ENCODE assay signal across 9 cellular contexts in the genomic region with DNA sequence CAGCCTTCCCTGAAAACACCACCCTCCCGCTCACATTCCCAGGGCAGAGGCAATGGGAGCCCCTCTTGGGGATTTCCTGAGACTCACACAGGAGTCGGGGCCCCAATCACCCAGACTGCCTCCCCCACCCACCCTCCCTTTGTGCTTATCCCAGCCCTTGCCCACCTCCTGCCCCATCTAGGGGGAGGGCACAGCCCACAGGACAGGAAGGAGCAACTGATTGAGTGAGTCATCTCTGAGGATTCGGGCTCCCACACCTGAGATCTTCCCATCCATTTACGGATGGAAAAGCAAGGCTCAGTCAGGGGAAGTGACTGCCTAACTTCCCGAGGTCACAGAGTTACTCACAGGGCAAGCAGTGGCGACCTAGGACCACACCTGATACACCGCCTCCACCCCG. TPM values are rescaled to one million over a fixed set of nuclear protein-coding genes. Genes with fewer than 3 reads are reported as not detected.
"Had no signal": no experiment of that assay in that cellular context is flagged by ENCODE, and none has a peak within 500 bp of the region (broad histone marks: within the 10 kb centered on the region; RNA-seq: fewer than 3 reads in every experiment).

No MANE protein-coding gene starts in this region.

RNA-seq across cellular contexts. Expression of gene LGALS9B, which starts 44.4 kb away (rescaled TPM):
- total RNA-seq: OCI-LY7, PC-3, Right ventricle myocardium inferior, Right ventricle myocardium superior, RPMI7951, SJCRH30, SJSA1, SK-MEL-5 had no signal
- polyA plus RNA-seq: SK-N-SH had no signal
